In genomic region chr1:32533792-32534327, GRCh38 we compare ENCODE assay signal across 13 cellular contexts.
"Had no signal": no experiment of that assay in that cellular context is flagged by ENCODE, and none has a peak within 500 bp of the region (broad histone marks: within the 10 kb centered on the region; RNA-seq: fewer than 3 reads in every experiment).

No MANE protein-coding gene starts in this region.

- H3K27ac ChIP-seq: gastroesophageal sphincter, hepatocyte, ovary, thoracic aorta had no signal

- H3K36me3 ChIP-seq: gastroesophageal sphincter, ovary, thoracic aorta had no signal

- H3K4me3 ChIP-seq: gastroesophageal sphincter, hepatocyte, lung, ovary, thoracic aorta had no signal

- DNase-seq: activated CD4-positive, alpha-beta T cell treated with anti-CD3 and anti-CD28 coated beads, Interleukin-2, amount 10 ng/mL, durations not matched to agents 7 days and 5 days; activated CD8-positive, alpha-beta memory T cell treated with anti-CD3 and anti-CD28 coated beads for 24 hours; activated naive CD8-positive, alpha-beta T cell treated with anti-CD3 and anti-CD28 coated beads for 36 hours; amygdala; effector memory CD4-positive, alpha-beta T cell; islet precursor cell; ovary; stimulated activated CD4-positive, alpha-beta T cell treated with anti-CD3 and anti-CD28 coated beads, Interleukin-12 subunit alpha, Interleukin-12 subunit beta, amount 100 ng/mL, for 4 hours; stimulated activated CD4-positive, alpha-beta T cell treated with anti-CD3 and anti-CD28 coated beads, Interleukin-2, amount 100 ng/mL, for 24 hours had no signal

- ATAC-seq: gastroesophageal sphincter had no signal

- H3K9me3 ChIP-seq: ovary, thoracic aorta had no signal

- H3K27me3 ChIP-seq: gastroesophageal sphincter, hepatocyte, ovary had no signal
